ENCODE assay signal across 16 cellular contexts in genomic region chr2:8247905-8248622, GRCh38.
DNase-seq lines count a peak whose midpoint lies in the region; ATAC-seq and TF ChIP-seq lines count a peak whose summit lies in the region.
"Had no signal": no experiment of that assay in that cellular context is flagged by ENCODE, and none has a peak within 500 bp of the region (broad histone marks: within the 10 kb centered on the region; RNA-seq: fewer than 3 reads in every experiment).

No MANE protein-coding gene starts in this region.

- POLR2A ChIA-PET in SK-N-SH (lab: Yijun Ruan, JAX) = no interaction called here

- CTCF ChIA-PET in SK-N-SH (lab: Yijun Ruan, JAX) = interaction anchor here (1.1 kb wide), 1 partner anchor 11 kb away, joined by 3 read pairs; no protein-coding TSS in a partner anchor

- H3K4me2 ChIP-seq in SK-N-SH = no peak overlapping the region

- no peaks in the 10 kb centered on the region for H3K79me2 ChIP-seq in SK-N-SH (ENCODE audit: insufficient read depth)

- H3K27ac ChIP-seq in dorsolateral prefrontal cortex (peak overlapping the region in 41 of 59 donors; percentile 1 to 77 (median 41)), muscle layer of duodenum (ENCODE audit: low read length) (peak overlapping the region; percentile 10), tibial artery (peak overlapping the region; percentile 85 to 89), SK-N-SH (ENCODE audit: low read depth in 2 of 2, low read length in 1 of 2) (no peak overlapping the region)
- H3K27ac ChIP-seq: foreskin keratinocyte, pancreas, SJCRH30 had no signal

- intact Hi-C loops in dorsolateral prefrontal cortex (cut with DNase I) (no loop called here), tibial artery (cut with DNase I; ENCODE audit: low total_unique reads) (loop anchor here (2.0 to 5.0 kb wide), 2 partner anchors 57 to 429 kb away; no protein-coding TSS in a partner anchor)

- TF ChIP-seq CTCF in dorsolateral prefrontal cortex (IDR thresholded peaks at IDR 0.05 in 54 of 56, conservative IDR thresholded peaks at IDR 0.05 in 2 of 56; ENCODE audit: low read depth in 1 of 56, partially characterized antibody in 56 of 56) (no peak), tibial artery (IDR thresholded peaks at IDR 0.05) (no peak), SK-N-SH (IDR thresholded peaks at IDR 0.05) (no peak)

- H3K27me3 ChIP-seq in dorsolateral prefrontal cortex (peaks cover 0 to 20% (median 0%) of the 10 kb centered on the region in 45 donors), muscle layer of duodenum (ENCODE audit: low read depth, low read length) (no peaks in the 10 kb centered on the region), tibial artery (no peaks in the 10 kb centered on the region), SK-N-SH (ENCODE audit: insufficient read depth) (no peaks in the 10 kb centered on the region)
- H3K27me3 ChIP-seq: foreskin keratinocyte, pancreas, SJCRH30 had no signal

- TF ChIP-seq RAD21 in SK-N-SH (IDR thresholded peaks at IDR 0.05; ENCODE audit: low read length) = no peak

- TF ChIP-seq EP300 in SK-N-SH (IDR thresholded peaks at IDR 0.05; ENCODE audit: borderline replicate concordance in 1 of 2, low read depth in 1 of 2, low read length in 1 of 2) = no peak

- peaks cover 0 to 3% of the 10 kb centered on the region in 2 donors for H3K4me1 ChIP-seq in muscle layer of duodenum (ENCODE audit: control insufficient read depth in 1 of 2, insufficient read depth in 2 of 2, low read length in 2 of 2)
- peaks cover 0 to 40% (median 20%) of the 10 kb centered on the region in 4 donors for H3K4me1 ChIP-seq in tibial artery
- H3K4me1 ChIP-seq in SK-N-SH (ENCODE audit: control insufficient read depth in 1 of 2, insufficient read depth in 2 of 2, low read depth in 1 of 2, low read length in 1 of 2) = peaks cover 0 to 2% of the 10 kb centered on the region in 2 experiments; a peak in 1 of 4 replicates
- H3K4me1 ChIP-seq: foreskin keratinocyte, pancreas, SJCRH30 had no signal

- no peaks in the 10 kb centered on the region for H4K20me1 ChIP-seq in SK-N-SH (ENCODE audit: insufficient read depth)

- peak; percentile 26 for DNase-seq in LHCN-M2 (ENCODE audit: low read depth)
- no peak for DNase-seq in dorsolateral prefrontal cortex
- peak; percentile 47 to 84 for DNase-seq in tibial artery
- DNase-seq in SK-N-SH = no peak
- DNase-seq: activated CD4-positive, alpha-beta T cell treated with anti-CD3 and anti-CD28 coated beads, Interleukin-2, amount 50 U/mL, for 4 hours; CD4-positive, CD25-positive, alpha-beta regulatory T cell; effector CD4-positive, alpha-beta T cell; EL; foreskin keratinocyte; NCI-H1092 treated with DMSO at 0.1 percent for 48 hours; pancreas; SJCRH30; trophoblast cell had no signal

- WGBS in SK-N-SH (ENCODE audit: low lambda C conversion rate) = 53% methylated on average over 10 of the region's 11 CpGs

- H2AFZ ChIP-seq in SK-N-SH (ENCODE audit: low read depth) = no peak overlapping the region

- H3F3A ChIP-seq in SK-N-SH (replicated peaks; ENCODE audit: insufficient read depth) = no peaks in the 10 kb centered on the region

- H3K36me3 ChIP-seq in muscle layer of duodenum (ENCODE audit: control insufficient read depth in 1 of 2, insufficient read depth in 2 of 2, low read length in 2 of 2) (no peaks in the 10 kb centered on the region), tibial artery (no peaks in the 10 kb centered on the region), SK-N-SH (replicated peaks in 1 of 2; ENCODE audit: control insufficient read depth in 1 of 2, insufficient read depth in 2 of 2, low read length in 1 of 2) (no peaks in the 10 kb centered on the region)
- H3K36me3 ChIP-seq: pancreas, SJCRH30 had no signal

- no peaks in the 10 kb centered on the region for H3K9me3 ChIP-seq in muscle layer of duodenum (ENCODE audit: control insufficient read depth in 1 of 2, low read length in 2 of 2)
- no peaks in the 10 kb centered on the region for H3K9me3 ChIP-seq in tibial artery
- no peaks in the 10 kb centered on the region for H3K9me3 ChIP-seq in SK-N-SH
- H3K9me3 ChIP-seq: pancreas, SJCRH30 had no signal

- H3K9ac ChIP-seq in SK-N-SH = no peak overlapping the region

- ATAC-seq in GM21737 (IDR thresholded peaks at IDR 0.05; ENCODE audit: unreplicated experiment) = no peak
- no peak for ATAC-seq in GM21786 (IDR thresholded peaks at IDR 0.05; ENCODE audit: unreplicated experiment)
- ATAC-seq: foreskin keratinocyte, pancreas had no signal

- no peaks in the 10 kb centered on the region for H3K9me2 ChIP-seq in SK-N-SH

- H3K4me3 ChIP-seq in dorsolateral prefrontal cortex (no peak overlapping the region), muscle layer of duodenum (ENCODE audit: low read depth in 1 of 2, low read length in 2 of 2) (no peak overlapping the region), tibial artery (peak overlapping the region in 1 of 2 donors; percentile 32), SK-N-SH (ENCODE audit: low read depth in 2 of 2, low read length in 1 of 2) (no peak overlapping the region)
- H3K4me3 ChIP-seq: pancreas, SJCRH30 had no signal

TF ChIP-seq in SK-N-SH, 30 proteins besides CTCF, POLR2A, EP300 and RAD21 (continues in another document):
- TF ChIP-seq MEF2A (IDR thresholded peaks at IDR 0.05; ENCODE audit: borderline replicate concordance, low read depth) (no peak), REST (IDR thresholded peaks at IDR 0.05; ENCODE audit: low read depth, low read length) (no peak), IRF3 (IDR thresholded peaks at IDR 0.05; ENCODE audit: low read depth, low read length) (no peak), MXI1 (IDR thresholded peaks at IDR 0.05; ENCODE audit: low read depth, low read length) (no peak), FOXM1 (IDR thresholded peaks at IDR 0.05; ENCODE audit: low read depth) (no peak), EZH2phosphoT487 (IDR thresholded peaks at IDR 0.05; ENCODE audit: borderline replicate concordance, low read depth) (no peak), GABPA (IDR thresholded peaks at IDR 0.05; ENCODE audit: low read depth) (no peak), RCOR1 (IDR thresholded peaks at IDR 0.05; ENCODE audit: low read length) (no peak), MAX (IDR thresholded peaks at IDR 0.05; ENCODE audit: low read depth) (no peak), JUND (IDR thresholded peaks at IDR 0.05) (no peak), RXRA (IDR thresholded peaks at IDR 0.05; ENCODE audit: borderline replicate concordance, low read depth) (no peak), GATA2 (CRISPR knock-in tag; IDR thresholded peaks at IDR 0.05) (no peak), TAF1 (IDR thresholded peaks at IDR 0.05; ENCODE audit: borderline replicate concordance, low read depth, low read length) (no peak), NRF1 (IDR thresholded peaks at IDR 0.05; ENCODE audit: low read depth, low read length) (no peak), POLR2AphosphoS5 (IDR thresholded peaks at IDR 0.05; ENCODE audit: low read depth, low read length) (no peak), USF2 (IDR thresholded peaks at IDR 0.05; ENCODE audit: borderline replicate concordance, low read depth, low read length) (no peak)

Comparison
In these comparisons a context has a peak if more than half of its experiments do, and no peak if none do; other contexts are left out.
1. DNase-seq: peak in LHCN-M2 (single experiment) and tibial artery (2 of 2); none in dorsolateral prefrontal cortex (0 of 10) and SK-N-SH (single experiment).
2. H3K27ac ChIP-seq: peak in dorsolateral prefrontal cortex (41 of 59), muscle layer of duodenum (single experiment) and tibial artery (2 of 2); none in SK-N-SH (0 of 2).